11 cellular contexts compared by ENCODE assay signal in genomic region chr12:131592972-131593371, GRCh38.
A peak's percentile ranks its signal among the peaks of the same experiment; 100 is the strongest.
DNase-seq lines count a peak whose midpoint lies in the region; ATAC-seq and TF ChIP-seq lines count a peak whose summit lies in the region.
"Had no signal": no experiment of that assay in that cellular context is flagged by ENCODE, and none has a peak within 500 bp of the region (broad histone marks: within the 10 kb centered on the region; RNA-seq: fewer than 3 reads in every experiment).

No MANE protein-coding gene starts in this region.

- peak; percentile 99 for ATAC-seq in stimulated activated effector memory CD8-positive, alpha-beta T cell treated with anti-CD3 and anti-CD28 coated beads, Interleukin-12 subunit alpha, Interleukin-12 subunit beta, amount 100 ng/mL, for 72 hours
- ATAC-seq in naive thymus-derived CD8-positive, alpha-beta T cell = no peak
- no peak for ATAC-seq in right cardiac atrium

- WGBS in right cardiac atrium = 67% methylated on average over 6 of the region's 6 CpGs

- H3K27ac ChIP-seq in HEK293 (ENCODE audit: extremely low read depth, low read depth, low read length) = no peak overlapping the region
- no peak overlapping the region for H3K27ac ChIP-seq in right cardiac atrium (ENCODE audit: low read length)
- H3K27ac ChIP-seq: BLaER1, SJCRH30 had no signal

- no peaks in the 10 kb centered on the region for H3K9me3 Mint-ChIP-seq in activated naive CD4-positive, alpha-beta T cell treated with anti-CD3 and anti-CD28 coated beads for 36 hours
- no peaks in the 10 kb centered on the region for H3K9me3 Mint-ChIP-seq in stimulated activated effector memory CD8-positive, alpha-beta T cell treated with anti-CD3 and anti-CD28 coated beads, Interleukin-12 subunit alpha, Interleukin-12 subunit beta, amount 100 ng/mL, for 72 hours
- no peaks in the 10 kb centered on the region for H3K9me3 Mint-ChIP-seq in naive thymus-derived CD8-positive, alpha-beta T cell

- H3K9me3 ChIP-seq in HEK293 (ENCODE audit: control insufficient read depth, insufficient read depth, low read depth, low read length) (no peaks in the 10 kb centered on the region), right cardiac atrium (ENCODE audit: control insufficient read depth, low read length) (no peaks in the 10 kb centered on the region)
- H3K9me3 ChIP-seq: SJCRH30 had no signal

- no peaks in the 10 kb centered on the region for H3K36me3 Mint-ChIP-seq in activated naive CD4-positive, alpha-beta T cell treated with anti-CD3 and anti-CD28 coated beads for 36 hours (ENCODE audit: low read depth)
- no peaks in the 10 kb centered on the region for H3K36me3 Mint-ChIP-seq in stimulated activated effector memory CD8-positive, alpha-beta T cell treated with anti-CD3 and anti-CD28 coated beads, Interleukin-12 subunit alpha, Interleukin-12 subunit beta, amount 100 ng/mL, for 72 hours
- no peaks in the 10 kb centered on the region for H3K36me3 Mint-ChIP-seq in naive thymus-derived CD8-positive, alpha-beta T cell
- H3K36me3 Mint-ChIP-seq: brain had no signal

- no peaks in the 10 kb centered on the region for H3K27me3 ChIP-seq in right cardiac atrium (ENCODE audit: control insufficient read depth, insufficient read depth)
- H3K27me3 ChIP-seq: BLaER1, SJCRH30 had no signal

- no peak overlapping the region for H3K4me3 Mint-ChIP-seq in activated naive CD4-positive, alpha-beta T cell treated with anti-CD3 and anti-CD28 coated beads for 36 hours
- H3K4me3 Mint-ChIP-seq in stimulated activated effector memory CD8-positive, alpha-beta T cell treated with anti-CD3 and anti-CD28 coated beads, Interleukin-12 subunit alpha, Interleukin-12 subunit beta, amount 100 ng/mL, for 72 hours = no peak overlapping the region
- no peak overlapping the region for H3K4me3 Mint-ChIP-seq in naive thymus-derived CD8-positive, alpha-beta T cell
- H3K4me3 Mint-ChIP-seq: brain had no signal

- peak; percentile 47 for DNase-seq in activated naive CD4-positive, alpha-beta T cell treated with anti-CD3 and anti-CD28 coated beads for 36 hours
- no peak for DNase-seq in activated naive CD4-positive, alpha-beta T cell treated with anti-CD3 and anti-CD28 coated beads, Interleukin-2, amount 50 U/mL, for 16 hours
- DNase-seq in M059J (ENCODE audit: low read depth) (peak; percentile 6), NCI-H774 (lab: John Stamatoyannopoulos, UW) (no peak), right cardiac atrium (no peak)
- peak in 1 of 2 donors; percentile 70 for DNase-seq in stimulated activated effector memory CD8-positive, alpha-beta T cell treated with anti-CD3 and anti-CD28 coated beads, Interleukin-12 subunit alpha, Interleukin-12 subunit beta, amount 100 ng/mL, for 72 hours (ENCODE audit: low spot score in 2 of 2)
- DNase-seq in naive thymus-derived CD8-positive, alpha-beta T cell = no peak

- CTCF ChIA-PET in activated naive CD4-positive, alpha-beta T cell treated with anti-CD3 and anti-CD28 coated beads for 36 hours (lab: Charles Lee) = no interaction called here
- CTCF ChIA-PET in HEK293 (lab: Yijun Ruan, JAX) = no interaction called here

- H3K4me3 ChIP-seq in HEK293 (ENCODE audit: low read depth, low read length) (no peak overlapping the region), right cardiac atrium (ENCODE audit: low read length) (no peak overlapping the region)
- H3K4me3 ChIP-seq: BLaER1, SJCRH30 had no signal

- H3K36me3 ChIP-seq in HEK293 (ENCODE audit: control insufficient read depth in 2 of 2, insufficient read depth in 1 of 2, low read length in 2 of 2) = no peaks in the 10 kb centered on the region
- H3K36me3 ChIP-seq: BLaER1, SJCRH30 had no signal

- H3K4me1 Mint-ChIP-seq in activated naive CD4-positive, alpha-beta T cell treated with anti-CD3 and anti-CD28 coated beads for 36 hours (ENCODE audit: low read depth) = peaks cover 9% of the 10 kb centered on the region
- peaks cover 16% of the 10 kb centered on the region for H3K4me1 Mint-ChIP-seq in stimulated activated effector memory CD8-positive, alpha-beta T cell treated with anti-CD3 and anti-CD28 coated beads, Interleukin-12 subunit alpha, Interleukin-12 subunit beta, amount 100 ng/mL, for 72 hours
- peaks cover 0 to 10% (median 7%) of the 10 kb centered on the region in 4 donors for H3K4me1 Mint-ChIP-seq in naive thymus-derived CD8-positive, alpha-beta T cell

- no peak for TF ChIP-seq CTCF in HEK293 (tag by site-specific recombination; IDR thresholded peaks at IDR 0.05)

- peak overlapping the region; percentile 43 for H3K27ac Mint-ChIP-seq in activated naive CD4-positive, alpha-beta T cell treated with anti-CD3 and anti-CD28 coated beads for 36 hours
- no peak overlapping the region for H3K27ac Mint-ChIP-seq in stimulated activated effector memory CD8-positive, alpha-beta T cell treated with anti-CD3 and anti-CD28 coated beads, Interleukin-12 subunit alpha, Interleukin-12 subunit beta, amount 100 ng/mL, for 72 hours
- H3K27ac Mint-ChIP-seq in naive thymus-derived CD8-positive, alpha-beta T cell = peak overlapping the region in 2 of 10 donors; percentile 53 to 61

- H3K27me3 Mint-ChIP-seq in activated naive CD4-positive, alpha-beta T cell treated with anti-CD3 and anti-CD28 coated beads for 36 hours (ENCODE audit: low read depth) = no peaks in the 10 kb centered on the region
- no peaks in the 10 kb centered on the region for H3K27me3 Mint-ChIP-seq in naive thymus-derived CD8-positive, alpha-beta T cell
- H3K27me3 Mint-ChIP-seq: brain had no signal

- POLR2A ChIA-PET in HEK293 (lab: Yijun Ruan, JAX) = no interaction called here
- POLR2A ChIA-PET in naive thymus-derived CD8-positive, alpha-beta T cell (lab: Charles Lee) = no interaction called here

- intact Hi-C loops in activated naive CD4-positive, alpha-beta T cell treated with anti-CD3 and anti-CD28 coated beads for 36 hours (cut with micrococcal nuclease) = loop anchor here (2.0 kb wide), 1 partner anchor 14 kb away; no protein-coding TSS in a partner anchor
- intact Hi-C loops in right cardiac atrium (cut with DNase I) = no loop called here

- H3K4me1 ChIP-seq in HEK293 (ENCODE audit: control insufficient read depth, insufficient read depth, low read length) = no peaks in the 10 kb centered on the region
- no peaks in the 10 kb centered on the region for H3K4me1 ChIP-seq in right cardiac atrium (ENCODE audit: control insufficient read depth, insufficient read depth, low read length)

TF ChIP-seq in HEK293, 187 proteins besides CTCF, POLR2A, EP300 and RAD21:
- no peak for TF ChIP-seq ZNF274 (IDR thresholded peaks at IDR 0.05; ENCODE audit: low read length)
- TF ChIP-seq ZNF274 (tag by site-specific recombination; IDR thresholded peaks at IDR 0.05; ENCODE audit: borderline replicate concordance) = no peak
- peak; percentile 10; the same call in 1 of the 2 replicates for TF ChIP-seq GLIS1 (tag by site-specific recombination; IDR thresholded peaks at IDR 0.05)
- TF ChIP-seq ZNF76 (tag by site-specific recombination; IDR thresholded peaks at IDR 0.05; ENCODE audit: borderline replicate concordance, low read depth) = no peak

Comparison
In these comparisons a context has a peak if more than half of its experiments do, and no peak if none do; other contexts are left out.
1. DNase-seq: peak in activated naive CD4-positive, alpha-beta T cell treated with anti-CD3 and anti-CD28 coated beads for 36 hours (single experiment) and M059J (single experiment); none in activated naive CD4-positive, alpha-beta T cell treated with anti-CD3 and anti-CD28 coated beads, Interleukin-2, amount 50 U/mL, for 16 hours (single experiment), naive thymus-derived CD8-positive, alpha-beta T cell (0 of 10), NCI-H774 (single experiment) and right cardiac atrium (0 of 3).